ENCODE assay signal across 16 cellular contexts in genomic region chr6:152459245-152459644, GRCh38.
"Had no signal": no experiment of that assay in that cellular context is flagged by ENCODE, and none has a peak within 500 bp of the region (broad histone marks: within the 10 kb centered on the region; RNA-seq: fewer than 3 reads in every experiment).

No MANE protein-coding gene starts in this region.

- H3K36me3 ChIP-seq: cardiac muscle cell, right lobe of liver, thoracic aorta, vagina had no signal

- H3K27me3 ChIP-seq: body of pancreas, cardiac muscle cell, heart right ventricle, right lobe of liver, vagina had no signal

- ATAC-seq: left colon, right lobe of liver, WTC11 had no signal

- FAIRE-seq: endometrium had no signal

- H3K9me3 ChIP-seq: body of pancreas, heart right ventricle, right lobe of liver, thoracic aorta, vagina had no signal

- DNase-seq: activated gamma-delta T cell treated with Interleukin-2 at 50 U/mL for 16 hours; activated T-cell treated with anti-CD3 and anti-CD28 coated beads, Interleukin-2, amount 50 U/mL, for 1 hour; effector CD4-positive, alpha-beta T cell; erythroblast; heart right ventricle; islet precursor cell; left colon; right lobe of liver; stimulated activated CD4-positive, alpha-beta T cell treated with anti-CD3 and anti-CD28 coated beads, Interleukin-2, amount 100 ng/mL, for 48 hours; stimulated activated naive CD4-positive, alpha-beta T cell treated with Interleukin-2 at 50 U/mL for 16 hours had no signal

- H3K4me3 ChIP-seq: body of pancreas, cardiac muscle cell, heart right ventricle, right lobe of liver, thoracic aorta, vagina had no signal

- H3K27ac ChIP-seq: cardiac muscle cell, heart right ventricle, right lobe of liver, thoracic aorta, vagina had no signal

- H3K4me1 ChIP-seq: right lobe of liver, vagina had no signal
